ENCODE assay signal across 15 cellular contexts in the genomic region with DNA sequence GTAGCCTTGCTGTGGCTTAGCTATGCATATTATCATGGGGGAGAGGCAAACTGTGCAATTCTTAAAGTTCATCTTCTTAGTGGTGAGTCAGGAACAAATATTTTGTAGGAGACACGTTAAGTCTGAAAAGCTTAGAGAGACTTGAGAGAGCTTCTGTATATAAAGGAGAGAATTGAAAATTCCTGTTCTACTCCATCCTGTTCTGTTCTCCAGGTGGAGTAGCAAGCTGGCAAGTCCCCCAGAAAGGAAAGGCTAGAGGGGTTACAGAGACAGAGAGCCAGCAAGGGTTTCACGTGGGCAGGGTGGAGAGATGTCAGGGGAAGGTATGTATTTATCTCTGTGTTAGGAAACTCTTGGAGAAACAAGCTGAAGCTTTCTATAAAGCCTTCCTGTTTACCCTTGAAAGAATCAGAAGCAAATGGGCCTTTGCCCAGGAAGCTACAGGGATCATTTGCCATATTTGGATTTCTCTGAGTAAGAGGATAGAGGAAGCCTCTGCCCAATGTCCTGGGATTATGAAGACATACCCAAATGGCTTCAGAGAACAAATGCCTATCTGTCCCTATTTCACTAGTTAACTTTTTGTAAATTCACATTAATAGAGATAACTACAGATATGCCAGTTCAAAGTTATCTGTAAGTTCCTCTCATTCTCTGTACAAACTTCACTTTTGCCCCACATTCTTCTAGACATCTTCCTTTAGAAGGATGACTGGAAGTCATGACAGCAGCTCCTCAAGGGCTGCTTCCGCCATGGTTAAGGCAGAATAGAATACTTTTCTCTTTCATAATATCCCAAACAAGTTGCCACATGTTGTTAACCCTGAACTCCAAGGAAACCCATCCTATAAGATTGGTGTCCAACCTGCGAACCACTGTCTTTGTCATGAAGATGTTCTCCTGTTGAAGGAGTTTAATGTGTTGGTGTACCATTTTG.
DNase-seq lines count a peak whose midpoint lies in the region; ATAC-seq, FAIRE-seq and TF ChIP-seq lines count a peak whose summit lies in the region.
"Had no signal": no experiment of that assay in that cellular context is flagged by ENCODE, and none has a peak within 500 bp of the region (broad histone marks: within the 10 kb centered on the region; RNA-seq: fewer than 3 reads in every experiment).

No MANE protein-coding gene starts in this region.

- TF ChIP-seq EP300 in HepG2 (IDR thresholded peaks at IDR 0.05; ENCODE audit: low read depth in 2 of 2, low read length in 2 of 2) = peak in 1 of 2 experiments; percentile 86; a peak in 2 of 4 replicates
- TF ChIP-seq EP300 in HepG2 (CRISPR knock-in tag; IDR thresholded peaks at IDR 0.05; ENCODE audit: borderline replicate concordance) = peak; percentile 77

- H3K79me2 ChIP-seq in GM23248 (ENCODE audit: insufficient read depth) (no peaks in the 10 kb centered on the region), HepG2 (ENCODE audit: insufficient read depth, low read length) (no peaks in the 10 kb centered on the region)

- peaks cover 34% of the 10 kb centered on the region for H3K36me3 Mint-ChIP-seq in stimulated activated memory B cell treated with anti-CD40 and anti-IgM and Interleukin-4, amounts not matched to agents 10 μg/mL and 1 μg/mL and 100 μg/mL, for 72 hours
- H3K36me3 Mint-ChIP-seq: mesothelial cell of epicardium had no signal

- intact Hi-C loops in breast epithelium (cut with DNase I; ENCODE audit: low total_unique reads) = no loop called here
- intact Hi-C loops in HepG2 (cut with micrococcal nuclease; ENCODE audit: unreplicated experiment) = no loop called here

- no peak overlapping the region for H3K4me2 ChIP-seq in GM23248 (ENCODE audit: unreplicated experiment)
- H3K4me2 ChIP-seq in HepG2 (ENCODE audit: low read depth, low read length) = peak overlapping the region; percentile 33

- no peaks in the 10 kb centered on the region for H3K27me3 Mint-ChIP-seq in stimulated activated memory B cell treated with anti-CD40 and anti-IgM and Interleukin-4, amounts not matched to agents 10 μg/mL and 1 μg/mL and 100 μg/mL, for 72 hours
- H3K27me3 Mint-ChIP-seq: stimulated activated naive B cell treated with anti-CD40 and anti-IgM and Interleukin-4, amounts not matched to agents 10 μg/mL and 1 μg/mL and 100 μg/mL, for 72 hours had no signal

- H3K36me3 ChIP-seq in GM23248 (ENCODE audit: low read depth) = no peaks in the 10 kb centered on the region
- no peaks in the 10 kb centered on the region for H3K36me3 ChIP-seq in breast epithelium
- no peaks in the 10 kb centered on the region for H3K36me3 ChIP-seq in HepG2 (replicated peaks in 1 of 2; ENCODE audit: control insufficient read depth in 1 of 2, insufficient read depth in 2 of 2, low read length in 2 of 2)

- H3K4me3 Mint-ChIP-seq in stimulated activated memory B cell treated with anti-CD40 and anti-IgM and Interleukin-4, amounts not matched to agents 10 μg/mL and 1 μg/mL and 100 μg/mL, for 72 hours = no peak overlapping the region
- H3K4me3 Mint-ChIP-seq: HFFc6; mesothelial cell of epicardium; stimulated activated naive B cell treated with anti-CD40 and anti-IgM and Interleukin-4, amounts not matched to agents 10 μg/mL and 1 μg/mL and 100 μg/mL, for 72 hours had no signal

- H4K20me1 ChIP-seq in GM23248 (ENCODE audit: insufficient read depth) = no peaks in the 10 kb centered on the region
- no peaks in the 10 kb centered on the region for H4K20me1 ChIP-seq in HepG2 (ENCODE audit: insufficient read depth, low read length)

- H3K9me2 ChIP-seq in GM23248 (ENCODE audit: insufficient read depth) = no peaks in the 10 kb centered on the region

- POLR2A ChIA-PET in HepG2 (lab: Yijun Ruan, JAX) = interaction anchor here (0.8 to 1.9 kb wide), 12 partner anchors 8 to 157 kb away, joined by 3 to 27 read pairs (median 4); a partner anchor contains a TSS

- H3K27me3 ChIP-seq in GM23248 (replicated peaks; ENCODE audit: insufficient read depth) (no peaks in the 10 kb centered on the region), breast epithelium (no peaks in the 10 kb centered on the region), HepG2 (ENCODE audit: control insufficient read depth in 1 of 2, insufficient read depth in 2 of 2, low read length in 2 of 2) (no peaks in the 10 kb centered on the region)

- TF ChIP-seq RAD21 in HepG2 (CRISPR knock-in tag; IDR thresholded peaks at IDR 0.05) = no peak

- in situ Hi-C loops in GM23248 (cut with MboI) = no loop called here
- in situ Hi-C loops in HepG2 (cut with HindIII; ENCODE audit: extremely low pct_ligation_motif_present, low pct_unique_long_range_greater_than_20kb) = no loop called here

- peaks cover 3% of the 10 kb centered on the region for H3K9me3 Mint-ChIP-seq in stimulated activated memory B cell treated with anti-CD40 and anti-IgM and Interleukin-4, amounts not matched to agents 10 μg/mL and 1 μg/mL and 100 μg/mL, for 72 hours
- H3K9me3 Mint-ChIP-seq: HFFc6 had no signal

- H3K27ac ChIP-seq in GM23248 (no peak overlapping the region), breast epithelium (peak overlapping the region; percentile 41 to 71), HepG2 (ENCODE audit: extremely low read length, insufficient read depth, low read length) (peak overlapping the region; percentile 78)

- 87 to 88% methylated on average over 4 of the region's 4 CpGs for WGBS in GM23248 (ENCODE audit: low coverage in 1 of 2, low lambda C conversion rate in 2 of 2, missing lambda C conversion rate in 2 of 2), 2 experiments
- WGBS in HepG2 (ENCODE audit: low lambda C conversion rate) = 58% methylated on average over 4 of the region's 4 CpGs

- TF ChIP-seq CTCF in breast epithelium (IDR thresholded peaks at IDR 0.05) = no peak
- TF ChIP-seq CTCF in HepG2 (CRISPR knock-in tag; IDR thresholded peaks at IDR 0.05) = no peak

- TF ChIP-seq POLR2A in breast epithelium (IDR thresholded peaks at IDR 0.05) (no peak), HepG2 (IDR thresholded peaks at IDR 0.05; ENCODE audit: insufficient read depth in 1 of 2, low read depth in 2 of 2, low read length in 2 of 2) (no peak)

- no TSS peak for BruUV-seq in HepG2 (replicated peaks; lab: Mats Ljungman, UMichigan)

- DNase-seq in GM23248 (peak; percentile 21), breast epithelium (ENCODE audit: low spot score in 2 of 2) (no peak), HepG2 (ENCODE audit: low spot score) (peak; percentile 93), NCI-H345 treated with DMSO at 0.1 percent for 48 hours (lab: John Stamatoyannopoulos, UW; ENCODE audit: unreplicated experiment) (no peak), NCI-H187 treated with DMSO at 0.1 percent for 48 hours (lab: John Stamatoyannopoulos, UW) (no peak), cerebellar cortex (ENCODE audit: low spot score) (no peak)
- DNase-seq: activated CD4-positive, alpha-beta T cell treated with anti-CD3 and anti-CD28 coated beads for 4 hours; HFFc6; NCI-H1048; NCI-H2227 treated with DMSO at 0.1 percent for 48 hours; stimulated activated CD4-positive, alpha-beta T cell treated with anti-CD3 and anti-CD28 coated beads, Interleukin-4, amount 100 ng/mL, for 1 hour; stimulated activated naive B cell treated with anti-CD40 and anti-IgM and Interleukin-4, amounts not matched to agents 10 μg/mL and 1 μg/mL and 100 μg/mL, for 72 hours had no signal

- peak; percentile 94 for ATAC-seq in HepG2
- ATAC-seq in stimulated activated memory B cell treated with anti-CD40 and anti-IgM and Interleukin-4, amounts not matched to agents 10 μg/mL and 1 μg/mL and 100 μg/mL, for 72 hours = no peak
- ATAC-seq: stimulated activated naive B cell treated with anti-CD40 and anti-IgM and Interleukin-4, amounts not matched to agents 10 μg/mL and 1 μg/mL and 100 μg/mL, for 72 hours had no signal

- H2AFZ ChIP-seq in GM23248 (no peak overlapping the region), HepG2 (ENCODE audit: low read length) (no peak overlapping the region)

- H3F3A ChIP-seq in GM23248 (ENCODE audit: insufficient read depth) = no peaks in the 10 kb centered on the region

- H3K9me3 ChIP-seq in GM23248 (ENCODE audit: low read depth) = no peaks in the 10 kb centered on the region
- H3K9me3 ChIP-seq in breast epithelium = no peaks in the 10 kb centered on the region
- H3K9me3 ChIP-seq in HepG2 (ENCODE audit: low read length) = no peaks in the 10 kb centered on the region

- peaks cover 81% of the 10 kb centered on the region for H3K4me1 Mint-ChIP-seq in stimulated activated memory B cell treated with anti-CD40 and anti-IgM and Interleukin-4, amounts not matched to agents 10 μg/mL and 1 μg/mL and 100 μg/mL, for 72 hours

- H3K4me1 ChIP-seq in GM23248 (ENCODE audit: insufficient read depth) (no peaks in the 10 kb centered on the region), breast epithelium (peaks cover 0 to 12% of the 10 kb centered on the region in 2 donors), HepG2 (ENCODE audit: insufficient read depth, low read length) (peaks cover 54% of the 10 kb centered on the region)

- CTCF ChIA-PET in HepG2 (lab: Yijun Ruan, JAX; ENCODE audit: low intra/inter-chr PET ratio, low total read pairs) = no interaction called here

- H3K4me3 ChIP-seq in GM23248 = no peak overlapping the region
- H3K4me3 ChIP-seq in breast epithelium = no peak overlapping the region
- H3K4me3 ChIP-seq in HepG2 (replicated peaks in 1 of 3; ENCODE audit: insufficient read depth in 1 of 3, low read depth in 2 of 3, low read length in 3 of 3) = no peak overlapping the region

- peak; percentile 46 for FAIRE-seq in HepG2 (lab: Jason Lieb, UNC)
- FAIRE-seq: HTR-8/SVneo had no signal

- peak overlapping the region; percentile 21 for H3K27ac Mint-ChIP-seq in stimulated activated memory B cell treated with anti-CD40 and anti-IgM and Interleukin-4, amounts not matched to agents 10 μg/mL and 1 μg/mL and 100 μg/mL, for 72 hours
- H3K27ac Mint-ChIP-seq: HFFc6, mesothelial cell of epicardium had no signal

- H3K9ac ChIP-seq in GM23248 (no peak overlapping the region), HepG2 (ENCODE audit: insufficient read depth, low read depth, low read length) (peak overlapping the region; percentile 53)

TF ChIP-seq in HepG2, 621 proteins besides CTCF, POLR2A, EP300 and RAD21 (continues in another document):
- TF ChIP-seq, protein P1, sequence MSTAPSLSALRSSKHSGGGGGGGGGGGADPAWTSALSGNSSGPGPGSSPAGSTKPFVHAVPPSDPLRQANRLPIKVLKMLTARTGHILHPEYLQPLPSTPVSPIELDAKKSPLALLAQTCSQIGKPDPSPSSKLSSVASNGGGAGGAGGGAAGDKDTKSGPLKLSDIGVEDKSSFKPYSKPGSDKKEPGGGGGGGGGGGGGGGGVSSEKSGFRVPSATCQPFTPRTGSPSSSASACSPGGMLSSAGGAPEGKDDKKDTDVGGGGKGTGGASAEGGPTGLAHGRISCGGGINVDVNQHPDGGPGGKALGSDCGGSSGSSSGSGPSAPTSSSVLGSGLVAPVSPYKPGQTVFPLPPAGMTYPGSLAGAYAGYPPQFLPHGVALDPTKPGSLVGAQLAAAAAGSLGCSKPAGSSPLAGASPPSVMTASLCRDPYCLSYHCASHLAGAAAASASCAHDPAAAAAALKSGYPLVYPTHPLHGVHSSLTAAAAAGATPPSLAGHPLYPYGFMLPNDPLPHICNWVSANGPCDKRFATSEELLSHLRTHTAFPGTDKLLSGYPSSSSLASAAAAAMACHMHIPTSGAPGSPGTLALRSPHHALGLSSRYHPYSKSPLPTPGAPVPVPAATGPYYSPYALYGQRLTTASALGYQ (CRISPR knock-in tag; IDR thresholded peaks at IDR 0.05) = 0 out of 2 replicates have a peak, but pooled peaks have one; percentile 15
- TF ChIP-seq GATA4 (IDR thresholded peaks at IDR 0.05; ENCODE audit: borderline replicate concordance, low read depth) (peak; percentile 79; the same call in 1 of the 2 replicates), PLRG1 (conservative IDR thresholded peaks at IDR 0.05) (no peak)

Comparison
In these comparisons a context has a peak if more than half of its experiments do, and no peak if none do; other contexts are left out.
1. DNase-seq: peak in GM23248 (single experiment) and HepG2 (single experiment); none in breast epithelium (0 of 2), NCI-H345 treated with DMSO at 0.1 percent for 48 hours (single experiment), NCI-H187 treated with DMSO at 0.1 percent for 48 hours (single experiment) and cerebellar cortex (single experiment).